ENCODE assay signal across 1 cellular context in the genomic region with DNA sequence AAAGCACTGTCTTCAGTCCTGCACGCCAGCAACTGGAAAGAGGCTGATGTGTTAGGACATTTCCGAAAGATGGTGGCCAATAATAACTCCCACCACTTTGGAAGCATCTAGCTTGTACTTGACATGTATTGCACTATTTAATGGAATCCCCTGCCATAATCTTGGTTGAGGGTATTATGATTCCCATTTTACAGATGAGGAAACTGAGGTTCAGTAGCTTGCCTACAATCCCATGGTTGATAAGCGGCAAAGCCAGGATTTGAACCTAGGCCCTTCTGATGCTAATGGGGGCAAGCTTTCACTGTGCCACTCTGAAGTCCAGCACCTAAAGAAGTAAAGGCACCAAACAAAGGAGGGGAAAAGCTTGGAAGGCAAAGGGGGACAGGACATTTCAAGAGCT.
TF ChIP-seq lines count a peak whose summit lies in the region.

No MANE protein-coding gene starts in this region.

TF ChIP-seq in HepG2, 621 proteins besides CTCF, POLR2A, EP300 and RAD21:
- TF ChIP-seq, protein P1, sequence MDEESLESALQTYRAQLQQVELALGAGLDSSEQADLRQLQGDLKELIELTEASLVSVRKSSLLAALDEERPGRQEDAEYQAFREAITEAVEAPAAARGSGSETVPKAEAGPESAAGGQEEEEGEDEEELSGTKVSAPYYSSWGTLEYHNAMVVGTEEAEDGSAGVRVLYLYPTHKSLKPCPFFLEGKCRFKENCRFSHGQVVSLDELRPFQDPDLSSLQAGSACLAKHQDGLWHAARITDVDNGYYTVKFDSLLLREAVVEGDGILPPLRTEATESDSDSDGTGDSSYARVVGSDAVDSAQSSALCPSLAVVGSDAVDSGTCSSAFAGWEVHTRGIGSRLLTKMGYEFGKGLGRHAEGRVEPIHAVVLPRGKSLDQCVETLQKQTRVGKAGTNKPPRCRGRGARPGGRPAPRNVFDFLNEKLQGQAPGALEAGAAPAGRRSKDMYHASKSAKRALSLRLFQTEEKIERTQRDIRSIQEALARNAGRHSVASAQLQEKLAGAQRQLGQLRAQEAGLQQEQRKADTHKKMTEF (CRISPR knock-in tag; IDR thresholded peaks at IDR 0.05) = no peak
- peak; percentile 58; the same call in 1 of the 2 replicates for TF ChIP-seq ZNF629 (CRISPR knock-in tag; conservative IDR thresholded peaks at IDR 0.05)
- TF ChIP-seq, protein P2, sequence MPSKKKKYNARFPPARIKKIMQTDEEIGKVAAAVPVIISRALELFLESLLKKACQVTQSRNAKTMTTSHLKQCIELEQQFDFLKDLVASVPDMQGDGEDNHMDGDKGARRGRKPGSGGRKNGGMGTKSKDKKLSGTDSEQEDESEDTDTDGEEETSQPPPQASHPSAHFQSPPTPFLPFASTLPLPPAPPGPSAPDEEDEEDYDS (CRISPR knock-in tag; IDR thresholded peaks at IDR 0.05) = no peak
